13 cellular contexts compared by ENCODE assay signal in the genomic region with DNA sequence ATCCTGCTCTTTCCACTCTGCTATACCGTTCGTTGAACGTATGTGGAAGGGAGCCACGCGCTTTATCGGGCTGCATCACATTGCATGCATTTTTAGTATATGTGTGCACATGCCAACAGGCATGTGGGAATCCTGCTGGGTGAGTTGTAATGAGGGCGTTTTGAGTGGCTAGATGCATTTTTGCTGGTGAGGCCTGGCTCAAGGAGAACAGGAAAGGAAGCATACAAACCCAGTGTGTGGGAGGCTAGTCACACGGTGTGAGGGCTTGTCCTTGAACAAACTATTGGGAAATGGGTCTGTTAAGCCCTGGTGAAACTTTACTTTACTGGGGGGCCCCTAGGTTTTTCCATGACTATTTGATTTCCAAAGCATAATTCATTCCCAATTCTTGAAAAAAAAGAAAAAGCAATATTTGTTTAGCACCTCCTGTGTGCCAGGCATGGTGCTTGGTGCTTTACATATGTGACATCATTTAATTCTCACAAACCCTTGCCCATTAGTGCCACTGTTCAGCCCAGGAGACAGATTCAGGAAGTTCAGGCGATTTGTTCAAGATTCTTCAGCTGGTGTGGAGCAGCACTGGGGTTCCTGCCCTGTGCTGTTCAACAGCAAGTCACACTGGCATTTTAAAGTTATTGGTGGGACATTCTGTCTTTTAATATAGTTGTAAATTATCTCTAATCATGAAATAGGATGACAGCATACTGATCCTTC. TPM values are rescaled to one million over a fixed set of nuclear protein-coding genes. Genes with fewer than 3 reads are reported as not detected.
DNase-seq lines count a peak whose midpoint lies in the region; ATAC-seq, FAIRE-seq and TF ChIP-seq lines count a peak whose summit lies in the region.
"Had no signal": no experiment of that assay in that cellular context is flagged by ENCODE, and none has a peak within 500 bp of the region (broad histone marks: within the 10 kb centered on the region; RNA-seq: fewer than 3 reads in every experiment).

No MANE protein-coding gene starts in this region.

- CTCF ChIA-PET in A549 (lab: Yijun Ruan, JAX): interaction anchor here (0.6 kb wide), 1 partner anchor 298 kb away, joined by 4 read pairs; no protein-coding TSS in a partner anchor

- in situ Hi-C loops in KBM-7 (cut with MboI; ENCODE audit: low pct_unique_long_range_greater_than_20kb, low sequenced_read_pairs): no loop called here

- TF ChIP-seq CTCF in A549 (IDR thresholded peaks at IDR 0.05): no peak
- TF ChIP-seq CTCF in cardiac fibroblast (IDR thresholded peaks at IDR 0.05; ENCODE audit: low read depth, low read length): no peak
- TF ChIP-seq CTCF in lower lobe of right lung (IDR thresholded peaks at IDR 0.05): no peak
- TF ChIP-seq CTCF in Peyer's patch (IDR thresholded peaks at IDR 0.05): no peak

- TF ChIP-seq POLR2A in A549 (IDR thresholded peaks at IDR 0.05; ENCODE audit: low read length) (no peak), Peyer's patch (IDR thresholded peaks at IDR 0.05) (no peak)

- H3K4me3 ChIP-seq in A549: no peak overlapping the region
- no peak overlapping the region for H3K4me3 ChIP-seq in cardiac fibroblast (replicated peaks in 1 of 2; ENCODE audit: low read depth in 2 of 2, low read length in 2 of 2)
- H3K4me3 ChIP-seq in lower lobe of right lung: no peak overlapping the region
- no peak overlapping the region for H3K4me3 ChIP-seq in Peyer's patch
- H3K4me3 ChIP-seq: HAP-1 had no signal

- H3K4me1 ChIP-seq in A549 (peaks cover 19% of the 10 kb centered on the region), lower lobe of right lung (peaks cover 56% of the 10 kb centered on the region), Peyer's patch (peaks cover 2 to 8% (median 7%) of the 10 kb centered on the region in 4 donors)

- DNase-seq in A549 (ENCODE audit: low read depth in 1 of 2, low spot score in 1 of 2) (no peak), KBM-7 (peak; percentile 52), cardiac fibroblast (ENCODE audit: low read depth in 2 of 2) (peak; percentile 72 to 85), lower lobe of right lung (peak; percentile 69), NCI-H2029 (lab: John Stamatoyannopoulos, UW) (no peak), Peyer's patch (no peak)
- no peak for DNase-seq in effector CD8-positive, alpha-beta T cell (lab: John Stamatoyannopoulos, UW)
- DNase-seq: activated CD4-positive, alpha-beta T cell treated with anti-CD3 and anti-CD28 coated beads for 4 hours; erythroblast; NCI-H2081; PC-3 had no signal

- H3K36me3 ChIP-seq in lower lobe of right lung: no peaks in the 10 kb centered on the region
- no peaks in the 10 kb centered on the region for H3K36me3 ChIP-seq in Peyer's patch
- H3K36me3 ChIP-seq: HAP-1 had no signal

- TF ChIP-seq RAD21 in A549 (conservative IDR thresholded peaks at IDR 0.05 in 1 of 2, IDR thresholded peaks at IDR 0.05 in 1 of 2): no peak

- H3K9me3 ChIP-seq in A549 (no peaks in the 10 kb centered on the region), lower lobe of right lung (no peaks in the 10 kb centered on the region), Peyer's patch (no peaks in the 10 kb centered on the region)
- H3K9me3 ChIP-seq: HAP-1 had no signal

- 80% methylated on average over 9 of the region's 9 CpGs for WGBS in A549 (ENCODE audit: missing lambda C conversion rate)

- no peak for FAIRE-seq in A549 (lab: Jason Lieb, UNC)

- POLR2A ChIA-PET in A549 (lab: Yijun Ruan, JAX): no interaction called here

- ATAC-seq in A549 (no peak), lower lobe of right lung (peak; percentile 85 to 87), GM21825 (IDR thresholded peaks at IDR 0.05; ENCODE audit: unreplicated experiment) (no peak)
- ATAC-seq: PC-3 had no signal

- no peak overlapping the region for H3K4me2 ChIP-seq in A549

- no peak for TF ChIP-seq EP300 in A549 (IDR thresholded peaks at IDR 0.05)

- H3K27ac ChIP-seq in A549 (peak overlapping the region; percentile 27 to 58; a peak in 4 of 6 replicates), lower lobe of right lung (peak overlapping the region; percentile 70), Peyer's patch (peak overlapping the region in 1 of 4 donors; percentile 37)

- intact Hi-C loops in lower lobe of right lung (cut with DNase I): no loop called here

- H3K27me3 ChIP-seq in lower lobe of right lung (ENCODE audit: low read depth) (no peaks in the 10 kb centered on the region), Peyer's patch (no peaks in the 10 kb centered on the region)

TF ChIP-seq in A549, 52 proteins besides CTCF, POLR2A, EP300 and RAD21:
- no peak for TF ChIP-seq GATA3 (IDR thresholded peaks at IDR 0.05; ENCODE audit: borderline replicate concordance)
- TF ChIP-seq EHF (CRISPR knock-in tag; IDR thresholded peaks at IDR 0.05): no peak
- TF ChIP-seq RARB (CRISPR knock-in tag; IDR thresholded peaks at IDR 0.05): no peak
- TF ChIP-seq EHMT2 (IDR thresholded peaks at IDR 0.05; ENCODE audit: low read depth): no peak
- no peak for TF ChIP-seq ZC3H11A (IDR thresholded peaks at IDR 0.05)
- TF ChIP-seq SREBF2 (IDR thresholded peaks at IDR 0.05): no peak

RNA-seq across cellular contexts. Expression of a gene that starts 25.6 kb away (rescaled TPM):
- 32.6 and 59.8 TPM in 2 replicates for polyA plus RNA-seq in A549 (2011; rRNA removed)
- 60.3 and 71.5 TPM in 2 replicates for polyA plus RNA-seq in A549 (2012; cell fraction: cytosol; rRNA removed)
- polyA plus RNA-seq in A549 (2012; cell fraction: nucleus; rRNA removed): 96.1 and 156 TPM in 2 replicates
- polyA plus RNA-seq in A549 (2017; fragmentation: RNase III; extraction: RNeasy Plus Mini Kit Qiagen cat#74134 plus additional on column Dnase treatment): 23.3 to 27.4 TPM (median 23.3 TPM) in 3 replicates
- 47.1 and 53.4 TPM in 2 replicates for polyA minus RNA-seq in A549 (2011; rRNA and poly(A)+ RNA removed)
- 118 TPM for total RNA-seq in lower lobe of right lung
- 100 to 1,000 TPM; 158 to 277 (median 208) TPM for total RNA-seq in Peyer's patch

Comparison
In these comparisons a context has a peak if more than half of its experiments do, and no peak if none do; other contexts are left out.
1. ATAC-seq: peak in lower lobe of right lung (2 of 2); none in A549 (0 of 2) and GM21825 (single experiment).
2. DNase-seq: peak in KBM-7 (single experiment), cardiac fibroblast (2 of 2) and lower lobe of right lung (single experiment); none in A549 (0 of 2), effector CD8-positive, alpha-beta T cell (single experiment), NCI-H2029 (single experiment) and Peyer's patch (0 of 3).